In genomic region chr4:15344041-15344440, GRCh38 we compare ENCODE assay signal across 14 cellular contexts.
DNase-seq lines count a peak whose midpoint lies in the region; ATAC-seq and TF ChIP-seq lines count a peak whose summit lies in the region.
"Had no signal": no experiment of that assay in that cellular context is flagged by ENCODE, and none has a peak within 500 bp of the region (broad histone marks: within the 10 kb centered on the region; RNA-seq: fewer than 3 reads in every experiment).

No MANE protein-coding gene starts in this region.

- no peaks in the 10 kb centered on the region for H3K9me3 Mint-ChIP-seq in activated CD8-positive, alpha-beta memory T cell treated with anti-CD3 and anti-CD28 coated beads, Interleukin-2, amount 10 ng/mL, durations not matched to agents 7 days and 5 days (ENCODE audit: low read depth)
- H3K9me3 Mint-ChIP-seq: activated naive CD8-positive, alpha-beta T cell treated with anti-CD3 and anti-CD28 coated beads for 36 hours; activated T-cell treated with anti-CD3 and anti-CD28 coated beads, Interleukin-2, amount 50 U/mL, for 4 hours; nephron progenitor cell had no signal

- POLR2A ChIA-PET in AG04449 (lab: Yijun Ruan, JAX): no interaction called here

- no peak overlapping the region for H3K27ac Mint-ChIP-seq in activated CD8-positive, alpha-beta memory T cell treated with anti-CD3 and anti-CD28 coated beads, Interleukin-2, amount 10 ng/mL, durations not matched to agents 7 days and 5 days
- H3K27ac Mint-ChIP-seq: activated naive CD8-positive, alpha-beta T cell treated with anti-CD3 and anti-CD28 coated beads for 36 hours; nephron progenitor cell had no signal

- peak; percentile 44 for DNase-seq in AG04449 (ENCODE audit: low read depth, low spot score)
- peak; percentile 83 for DNase-seq in H4 (ENCODE audit: low spot score)
- DNase-seq in astrocyte of the cerebellum (ENCODE audit: low read depth): peak; percentile 32
- DNase-seq in foreskin melanocyte: peak; percentile 14
- no peak for DNase-seq in central memory CD4-positive, alpha-beta T cell
- no peak for DNase-seq in activated CD4-positive, alpha-beta T cell treated with anti-CD3 and anti-CD28 coated beads for 48 hours
- no peak for DNase-seq in activated CD8-positive, alpha-beta memory T cell treated with anti-CD3 and anti-CD28 coated beads, Interleukin-2, amount 10 ng/mL, durations not matched to agents 7 days and 5 days
- no peak for DNase-seq in activated CD4-positive, CD25-positive, alpha-beta regulatory T cell treated with anti-CD3 and anti-CD28 coated beads, Interleukin-2, amount 50 U/mL, for 72 hours
- DNase-seq: activated CD4-positive, alpha-beta T cell treated with anti-CD3 and anti-CD28 coated beads for 4 hours; activated naive CD8-positive, alpha-beta T cell treated with anti-CD3 and anti-CD28 coated beads for 36 hours; activated T-cell treated with anti-CD3 and anti-CD28 coated beads, Interleukin-2, amount 50 U/mL, for 4 hours; lower lobe of right lung; nephron progenitor cell; T-helper 2 cell had no signal

- no peak overlapping the region for H3K4me3 ChIP-seq in AG04449 (ENCODE audit: low read depth, low read length)
- H3K4me3 ChIP-seq in astrocyte of the cerebellum (ENCODE audit: low read depth, low read length): no peak overlapping the region
- H3K4me3 ChIP-seq: lower lobe of right lung had no signal

- in situ Hi-C loops in astrocyte of the cerebellum (cut with HindIII; ENCODE audit: low sequenced_read_pairs): no loop called here

- no peak for TF ChIP-seq CTCF in AG04449 (IDR thresholded peaks at IDR 0.05; ENCODE audit: insufficient read depth, low read length, missing control alignments)
- TF ChIP-seq CTCF in astrocyte of the cerebellum (IDR thresholded peaks at IDR 0.05; ENCODE audit: low read depth, low read length, missing control alignments): no peak

- no peaks in the 10 kb centered on the region for H3K36me3 Mint-ChIP-seq in activated CD8-positive, alpha-beta memory T cell treated with anti-CD3 and anti-CD28 coated beads, Interleukin-2, amount 10 ng/mL, durations not matched to agents 7 days and 5 days
- H3K36me3 Mint-ChIP-seq: activated naive CD8-positive, alpha-beta T cell treated with anti-CD3 and anti-CD28 coated beads for 36 hours had no signal

- CTCF ChIA-PET in AG04449 (lab: Yijun Ruan, JAX): no interaction called here
- CTCF ChIA-PET in activated CD8-positive, alpha-beta memory T cell treated with anti-CD3 and anti-CD28 coated beads, Interleukin-2, amount 10 ng/mL, durations not matched to agents 7 days and 5 days (lab: Charles Lee): no interaction called here

- ATAC-seq in activated CD8-positive, alpha-beta memory T cell treated with anti-CD3 and anti-CD28 coated beads, Interleukin-2, amount 10 ng/mL, durations not matched to agents 7 days and 5 days: no peak
- ATAC-seq: activated T-cell treated with anti-CD3 and anti-CD28 coated beads, Interleukin-2, amount 50 U/mL, for 4 hours; lower lobe of right lung had no signal

- H3K27me3 Mint-ChIP-seq in activated CD8-positive, alpha-beta memory T cell treated with anti-CD3 and anti-CD28 coated beads, Interleukin-2, amount 10 ng/mL, durations not matched to agents 7 days and 5 days: peaks cover 9% of the 10 kb centered on the region
- H3K27me3 Mint-ChIP-seq: activated naive CD8-positive, alpha-beta T cell treated with anti-CD3 and anti-CD28 coated beads for 36 hours had no signal

- peaks cover 3% of the 10 kb centered on the region for H3K4me1 Mint-ChIP-seq in activated CD8-positive, alpha-beta memory T cell treated with anti-CD3 and anti-CD28 coated beads, Interleukin-2, amount 10 ng/mL, durations not matched to agents 7 days and 5 days
- H3K4me1 Mint-ChIP-seq: activated naive CD8-positive, alpha-beta T cell treated with anti-CD3 and anti-CD28 coated beads for 36 hours had no signal

- H3K4me3 Mint-ChIP-seq in activated CD8-positive, alpha-beta memory T cell treated with anti-CD3 and anti-CD28 coated beads, Interleukin-2, amount 10 ng/mL, durations not matched to agents 7 days and 5 days: no peak overlapping the region
- H3K4me3 Mint-ChIP-seq: activated naive CD8-positive, alpha-beta T cell treated with anti-CD3 and anti-CD28 coated beads for 36 hours; activated T-cell treated with anti-CD3 and anti-CD28 coated beads, Interleukin-2, amount 50 U/mL, for 4 hours; nephron progenitor cell had no signal

Comparison
In these comparisons a context has a peak if more than half of its experiments do, and no peak if none do; other contexts are left out.
1. DNase-seq: peak in AG04449 (single experiment), H4 (single experiment), astrocyte of the cerebellum (single experiment) and foreskin melanocyte (single experiment); none in central memory CD4-positive, alpha-beta T cell (single experiment), activated CD4-positive, alpha-beta T cell treated with anti-CD3 and anti-CD28 coated beads for 48 hours (single experiment), activated CD8-positive, alpha-beta memory T cell treated with anti-CD3 and anti-CD28 coated beads, Interleukin-2, amount 10 ng/mL, durations not matched to agents 7 days and 5 days (single experiment) and activated CD4-positive, CD25-positive, alpha-beta regulatory T cell treated with anti-CD3 and anti-CD28 coated beads, Interleukin-2, amount 50 U/mL, for 72 hours (single experiment).